Comparison of ENCODE assay signal across 30 cellular contexts in the genomic region with DNA sequence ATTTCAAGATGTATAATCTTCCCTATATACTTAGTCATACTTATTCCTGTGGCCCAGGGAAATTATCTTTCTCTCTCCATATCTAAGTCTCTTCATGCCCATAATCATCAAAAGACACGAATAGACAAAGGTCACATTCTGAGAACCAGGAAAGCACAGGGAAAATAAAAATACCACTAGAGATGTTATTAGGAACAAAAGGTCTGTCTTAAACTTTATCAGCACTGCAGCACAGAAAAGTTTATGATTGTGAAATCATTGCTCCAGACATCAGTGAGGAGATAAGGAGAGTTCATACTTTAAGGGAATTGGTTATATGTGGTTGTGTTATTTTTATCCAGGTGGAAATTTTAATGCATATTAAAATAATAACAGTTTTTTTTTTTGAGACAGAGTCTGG.
"Had no signal": no experiment of that assay in that cellular context is flagged by ENCODE, and none has a peak within 500 bp of the region (broad histone marks: within the 10 kb centered on the region; RNA-seq: fewer than 3 reads in every experiment).

No MANE protein-coding gene starts in this region.

- H3K27me3 ChIP-seq: brain microvascular endothelial cell, MG63 had no signal

- DNase-seq: activated CD4-positive, alpha-beta memory T cell treated with anti-CD3 and anti-CD28 coated beads, Interleukin-2, amount 10 ng/mL, durations not matched to agents 7 days and 5 days; activated CD4-positive, alpha-beta T cell treated with anti-CD3 and anti-CD28 coated beads for 1 hour; activated CD4-positive, alpha-beta T cell treated with anti-CD3 and anti-CD28 coated beads for 48 hours; activated CD4-positive, CD25-positive, alpha-beta regulatory T cell; activated CD8-positive, alpha-beta memory T cell treated with anti-CD3 and anti-CD28 coated beads for 24 hours; activated CD8-positive, alpha-beta memory T cell treated with anti-CD3 and anti-CD28 coated beads, Interleukin-2, amount 10 ng/mL, durations not matched to agents 7 days and 5 days; activated CD8-positive, alpha-beta memory T cell treated with anti-CD3 and anti-CD28 coated beads, Interleukin-2, amount 50 U/mL, for 48 hours; activated effector memory CD4-positive, alpha-beta T cell treated with Interleukin-2 at 50 U/mL for 16 hours; activated naive CD4-positive, alpha-beta T cell treated with anti-CD3 and anti-CD28 coated beads, Interleukin-2, amount 10 ng/mL, durations not matched to agents 7 days and 5 days; activated naive CD8-positive, alpha-beta T cell treated with anti-CD3 and anti-CD28 coated beads, Interleukin-2, amount 50 U/mL, for 24 hours; activated T-cell treated with anti-CD3 and anti-CD28 coated beads, Interleukin-2, amount 50 U/mL, for 48 hours; amniotic stem cell; aorta; brain microvascular endothelial cell; central memory CD4-positive, alpha-beta T cell; Kasumi-1; KBM-7; MG63; NCI-H1048; NCI-H1105 treated with DMSO at 0.1 percent for 48 hours; NCI-H1436; NCI-H1694; NCI-H1930; NCI-H2081 treated with DMSO at 0.1 percent for 48 hours; NCI-H345; NCI-H524 treated with DMSO at 0.1 percent for 48 hours; NK-92 treated with Interleukin-12 subunit alpha and Interleukin-12 subunit beta, amount 100 ng/mL, for 24 hours; Right ventricle myocardium superior; T1000; WERI-Rb-1 had no signal

- H3K27ac ChIP-seq: brain microvascular endothelial cell, WERI-Rb-1 had no signal

- ATAC-seq: activated CD8-positive, alpha-beta memory T cell treated with anti-CD3 and anti-CD28 coated beads, Interleukin-2, amount 10 ng/mL, durations not matched to agents 7 days and 5 days; activated naive CD8-positive, alpha-beta T cell treated with anti-CD3 and anti-CD28 coated beads, Interleukin-2, amount 50 U/mL, for 24 hours had no signal

- H3K36me3 ChIP-seq: brain microvascular endothelial cell, MG63, WERI-Rb-1 had no signal

- H3K9me3 ChIP-seq: MG63 had no signal

- H3K4me3 ChIP-seq: MG63 had no signal
